In genomic region chr12:96398422-96399080, GRCh38 we compare ENCODE assay signal across 8 cellular contexts. TPM values are rescaled to one million over a fixed set of nuclear protein-coding genes. Genes with fewer than 3 reads are reported as not detected.
DNase-seq lines count a peak whose midpoint lies in the region; ATAC-seq and TF ChIP-seq lines count a peak whose summit lies in the region.

No MANE protein-coding gene starts in this region.

- no peak overlapping the region for H3K23ac ChIP-seq in H9 (ENCODE audit: insufficient read length, low read depth, low read length)

- H3K27me3 ChIP-seq in H9 (ENCODE audit: insufficient read depth, low read length) (no peaks in the 10 kb centered on the region), adipocyte (replicated peaks; ENCODE audit: control insufficient read depth, insufficient read depth, low read length) (no peaks in the 10 kb centered on the region), iPS-18a (ENCODE audit: control insufficient read depth, insufficient read depth, low read length) (peaks cover 7% of the 10 kb centered on the region)

- DNase-seq in Ammon's horn (ENCODE audit: low spot score) (peak; percentile 52), H9 (no peak), adipocyte (ENCODE audit: low read depth) (no peak)
- no peak for DNase-seq in stimulated activated CD4-positive, alpha-beta T cell treated with anti-CD3 and anti-CD28 coated beads, Interleukin-4, amount 100 ng/mL, for 1 hour

- H3K56ac ChIP-seq in H9 (ENCODE audit: insufficient read length, low read depth, low read length) = no peak overlapping the region

- no peak overlapping the region for H2BK12ac ChIP-seq in H9 (ENCODE audit: insufficient read length, low read depth, low read length)

- peak overlapping the region; percentile 84 to 88 for H3K4me3 Mint-ChIP-seq in H9
- H3K4me3 Mint-ChIP-seq in stimulated activated memory B cell treated with anti-CD40 and anti-IgM and Interleukin-4, amounts not matched to agents 10 μg/mL and 1 μg/mL and 100 μg/mL, for 72 hours = peak overlapping the region; percentile 93

- no peak overlapping the region for H3K14ac ChIP-seq in H9 (ENCODE audit: insufficient read depth, low read length)

- H3K4me1 ChIP-seq in H9 (ENCODE audit: insufficient read depth, low read length) (peaks cover 3% of the 10 kb centered on the region; the same call in 1 of the 2 replicates), adipocyte (ENCODE audit: control insufficient read depth, insufficient read depth, low read length) (peaks cover 26% of the 10 kb centered on the region), iPS-18a (ENCODE audit: control insufficient read depth, low read depth, low read length) (peaks cover 39% of the 10 kb centered on the region)

- no peak overlapping the region for H3K18ac ChIP-seq in H9 (ENCODE audit: insufficient read length, low read depth, low read length)

- no peak for TF ChIP-seq CTCF in H9 (conservative IDR thresholded peaks at IDR 0.05)

- no peak overlapping the region for H2BK15ac ChIP-seq in H9 (ENCODE audit: low read depth, low read length)

- H3K9me3 ChIP-seq in H9 (ENCODE audit: control insufficient read depth, low read depth, low read length) (no peaks in the 10 kb centered on the region), adipocyte (ENCODE audit: control insufficient read depth, low read length) (no peaks in the 10 kb centered on the region), iPS-18a (ENCODE audit: control insufficient read depth, low read depth, low read length) (no peaks in the 10 kb centered on the region)

- H3K27ac ChIP-seq in H9 (ENCODE audit: insufficient read length, low read depth, low read length) (no peak overlapping the region), iPS-18a (ENCODE audit: low read length) (no peak overlapping the region)

- peaks cover 5% of the 10 kb centered on the region; the same call in 1 of the 2 replicates for H3K79me2 ChIP-seq in H9 (ENCODE audit: insufficient read depth, low read length)

- H2BK120ac ChIP-seq in H9 (ENCODE audit: low read depth, low read length, poor library complexity, severe bottlenecking) = no peak overlapping the region

- no peak overlapping the region for H2AFZ ChIP-seq in H9 (ENCODE audit: low read length)

- H3K4ac ChIP-seq in H9 (ENCODE audit: low read depth, low read length) = no peak overlapping the region

- peak overlapping the region; percentile 96 for H3K4me3 ChIP-seq in adipocyte (ENCODE audit: low read length)
- peak overlapping the region; percentile 73 for H3K4me3 ChIP-seq in iPS-18a (ENCODE audit: low read length)

- no peak overlapping the region for H2BK20ac ChIP-seq in H9 (ENCODE audit: low read depth, low read length, poor library complexity, severe bottlenecking)

- no peak overlapping the region for H4K91ac ChIP-seq in H9 (ENCODE audit: insufficient read length, low read depth, low read length)

- H3K36me3 Mint-ChIP-seq in H9 (ENCODE audit: insufficient read depth in 1 of 3, low read depth in 3 of 3) = no peaks in the 10 kb centered on the region
- H3K36me3 Mint-ChIP-seq in stimulated activated memory B cell treated with anti-CD40 and anti-IgM and Interleukin-4, amounts not matched to agents 10 μg/mL and 1 μg/mL and 100 μg/mL, for 72 hours = no peaks in the 10 kb centered on the region

- H4K5ac ChIP-seq in H9 (ENCODE audit: insufficient read length, low read depth, low read length) = no peak overlapping the region

- H3K27ac Mint-ChIP-seq in H9 = peak overlapping the region in 1 of 3 experiments; percentile 30; a peak in 1 of 7 replicates
- H3K27ac Mint-ChIP-seq in stimulated activated memory B cell treated with anti-CD40 and anti-IgM and Interleukin-4, amounts not matched to agents 10 μg/mL and 1 μg/mL and 100 μg/mL, for 72 hours = peak overlapping the region; percentile 80

- H3K27me3 Mint-ChIP-seq in H9 (ENCODE audit: low read depth) = no peaks in the 10 kb centered on the region; the same call in 1 of the 2 replicates
- H3K27me3 Mint-ChIP-seq in stimulated activated memory B cell treated with anti-CD40 and anti-IgM and Interleukin-4, amounts not matched to agents 10 μg/mL and 1 μg/mL and 100 μg/mL, for 72 hours = no peaks in the 10 kb centered on the region

- no peak overlapping the region for H4K8ac ChIP-seq in H9 (replicated peaks; ENCODE audit: insufficient read length, low read depth, low read length)

- H3K23me2 ChIP-seq in H9 (ENCODE audit: insufficient read length, low read depth, low read length, poor library complexity, severe bottlenecking) = peaks cover 14% of the 10 kb centered on the region

- ATAC-seq in stimulated activated memory B cell treated with anti-CD40 and anti-IgM and Interleukin-4, amounts not matched to agents 10 μg/mL and 1 μg/mL and 100 μg/mL, for 72 hours = no peak
- ATAC-seq in GM18907 (IDR thresholded peaks at IDR 0.05; ENCODE audit: unreplicated experiment) = no peak
- ATAC-seq in HG02884 (IDR thresholded peaks at IDR 0.05; ENCODE audit: unreplicated experiment) = no peak

- no peaks in the 10 kb centered on the region for H3K36me3 ChIP-seq in adipocyte (ENCODE audit: control insufficient read depth, insufficient read depth, low read length, severe bottlenecking)
- H3K36me3 ChIP-seq in iPS-18a (ENCODE audit: control insufficient read depth, low read depth, low read length) = no peaks in the 10 kb centered on the region

- H3K4me1 Mint-ChIP-seq in H9 = peaks cover 47 to 52% of the 10 kb centered on the region in 2 experiments
- H3K4me1 Mint-ChIP-seq in stimulated activated memory B cell treated with anti-CD40 and anti-IgM and Interleukin-4, amounts not matched to agents 10 μg/mL and 1 μg/mL and 100 μg/mL, for 72 hours = peaks cover 42% of the 10 kb centered on the region

- no peaks in the 10 kb centered on the region for H3K9me3 Mint-ChIP-seq in H9
- H3K9me3 Mint-ChIP-seq in stimulated activated memory B cell treated with anti-CD40 and anti-IgM and Interleukin-4, amounts not matched to agents 10 μg/mL and 1 μg/mL and 100 μg/mL, for 72 hours = no peaks in the 10 kb centered on the region

- no peak overlapping the region for H3T11ph ChIP-seq in H9 (ENCODE audit: low read length)

- peak overlapping the region; percentile 75 for H3K4me2 ChIP-seq in H9 (ENCODE audit: insufficient read depth, insufficient read length, low read length)

- no peaks in the 10 kb centered on the region for H4K20me1 ChIP-seq in H9 (ENCODE audit: control insufficient read depth, insufficient read depth, insufficient read length)

- no peaks in the 10 kb centered on the region for H3K79me1 ChIP-seq in H9 (ENCODE audit: insufficient read depth, low read depth, low read length, poor library complexity, severe bottlenecking)

- H3K9ac ChIP-seq in H9 (ENCODE audit: extremely low read depth, insufficient read length, low read length) (peak overlapping the region; percentile 2), adipocyte (ENCODE audit: low read length) (peak overlapping the region; percentile 97), iPS-18a (ENCODE audit: low read length) (peak overlapping the region; percentile 37)

- no peak overlapping the region for H2BK5ac ChIP-seq in H9 (ENCODE audit: insufficient read length, low read length)

- WGBS in H9 (ENCODE audit: extremely low coverage, insufficient read length, low lambda C conversion rate) = no CpG with 5 or more reads among the region's 8 CpGs

- H2AK5ac ChIP-seq in H9 (ENCODE audit: insufficient read length, low read length) = no peak overlapping the region

RNA-seq across cellular contexts. Expression of gene CDK17, which starts 1.7 kb away (rescaled TPM):
- 27.4 and 28.8 TPM in 2 replicates for total RNA-seq in H9 (2021)

Comparison
In these comparisons a context has a peak if more than half of its experiments do, and no peak if none do; other contexts are left out.
1. H3K9ac ChIP-seq: peak in every context shown above with its lines; median percentile 97 in adipocyte; 37 in iPS-18a; 2 in H9.